ENCODE assay signal across 8 cellular contexts in the genomic region with DNA sequence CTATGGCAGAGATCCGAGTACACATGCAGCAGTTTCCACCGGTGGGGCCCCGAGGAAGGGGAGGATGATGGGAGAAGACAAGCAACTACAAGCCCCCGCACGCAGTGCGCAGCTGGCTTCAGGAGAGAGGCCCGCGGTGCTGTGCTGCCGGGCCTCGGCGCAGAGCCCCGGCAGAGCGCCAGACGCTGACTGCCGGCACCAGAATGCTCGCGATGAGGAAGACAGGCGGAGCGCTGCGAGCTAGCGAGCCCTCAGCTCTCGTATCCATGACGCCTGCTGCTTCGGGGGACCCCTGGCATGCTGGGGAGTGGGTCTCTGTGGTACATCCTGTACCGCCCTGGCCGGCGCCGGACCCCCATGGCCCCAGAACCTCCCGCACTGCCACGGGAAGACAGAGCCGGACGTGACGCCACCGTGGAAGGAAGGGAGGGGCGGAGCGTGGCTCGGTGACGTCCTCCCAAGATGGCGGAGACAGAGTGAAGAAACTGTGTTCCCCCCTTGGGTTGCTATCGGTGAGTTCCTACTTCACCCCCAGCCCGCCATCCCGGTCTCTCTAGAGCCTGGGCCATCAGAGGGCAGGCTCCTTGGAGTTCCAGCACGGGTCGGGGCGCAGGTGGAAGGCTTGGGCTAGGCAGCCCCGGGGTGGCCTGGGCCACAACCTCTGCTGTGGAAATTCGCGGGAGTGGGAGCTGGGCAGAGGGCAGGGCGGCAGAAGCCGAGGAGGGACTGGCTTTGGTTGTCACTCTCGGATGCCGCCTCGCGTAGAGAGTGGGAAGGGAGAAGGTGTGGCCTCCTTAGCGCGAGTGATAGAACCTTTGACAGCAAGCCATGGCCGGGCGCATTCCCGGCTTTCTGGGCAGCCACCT. TPM values are rescaled to one million over a fixed set of nuclear protein-coding genes. Genes with fewer than 3 reads are reported as not detected.
DNase-seq lines count a peak whose midpoint lies in the region; ATAC-seq and TF ChIP-seq lines count a peak whose summit lies in the region.

Gene MYNN (plus strand): TSS at position 446 of the 866 bp plus-strand sequence. CDS start 900 bp downstream, outside the sequence.

- peak within 1 kb of the TSS; percentile 87 for H2BK120ac ChIP-seq in IMR-90 (ENCODE audit: low read depth, low read length)

- intact Hi-C loops in IMR-90 (cut with micrococcal nuclease) = loop anchor here (2.0 to 10.0 kb wide), 2 partner anchors 212 to 626 kb away; no protein-coding TSS in a partner anchor

- peak within 1 kb of the TSS; percentile 94 for H2AFZ ChIP-seq in IMR-90 (replicated peaks; ENCODE audit: low read length, poor library complexity)

- peak within 1 kb of the TSS; percentile 70 for H3K18ac ChIP-seq in IMR-90 (ENCODE audit: low read depth, low read length)

- peak within 1 kb of the TSS; percentile 97 for H3K14ac ChIP-seq in IMR-90 (replicated peaks; ENCODE audit: low read depth, low read length)

- DNase-seq in DMS 273 treated with DMSO at 0.1 percent for 48 hours (lab: John Stamatoyannopoulos, UW) (peak; percentile 84), IMR-90 (peak; percentile 86), OCI-M2 (lab: John Stamatoyannopoulos, UW; ENCODE audit: unreplicated experiment) (peak; percentile 33), activated T-cell treated with anti-CD3 and anti-CD28 coated beads for 48 hours (ENCODE audit: low read depth) (peak; percentile 87)
- peak; percentile 89 for DNase-seq in stimulated activated CD8-positive, alpha-beta memory T cell treated with anti-CD3 and anti-CD28 coated beads, Interleukin-7, amount 100 ng/mL, for 24 hours (ENCODE audit: low read depth)

- no peak; the same call in 1 of the 2 replicates for TF ChIP-seq RAD21 in IMR-90 (IDR thresholded peaks at IDR 0.05; ENCODE audit: low read length)

- POLR2A ChIA-PET in IMR-90 (lab: Charles Lee; ENCODE audit: unreplicated experiment) = interaction anchor here (0.6 kb wide), 1 partner anchor 493 kb away, joined by 4 read pairs; no protein-coding TSS in a partner anchor

- WGBS in IMR-90 (ENCODE audit: extremely low coverage in 2 of 2, insufficient read length in 1 of 2), 2 experiments = 0% methylated on average over 4 of the region's 59 CpGs; no CpG with 5 or more reads in 1 of the 2 experiments
- WGBS in esophagus, 2 donors = 0 to 1% methylated on average over 58 to 59 of the region's 59 CpGs

- H3K9me3 ChIP-seq in IMR-90 (ENCODE audit: control insufficient read depth, insufficient read depth, low read length) (no peaks in the 10 kb centered on the region), esophagus (ENCODE audit: control insufficient read depth in 2 of 2, insufficient read depth in 1 of 2, low read depth in 1 of 2, low read length in 1 of 2) (no peaks in the 10 kb centered on the region), mucosa of stomach (ENCODE audit: control insufficient read depth, low read length) (no peaks in the 10 kb centered on the region)

- H3K9ac ChIP-seq in IMR-90 (ENCODE audit: low read depth, low read length) = peak within 1 kb of the TSS; percentile 90
- peak within 1 kb of the TSS; percentile 98 for H3K9ac ChIP-seq in mucosa of stomach (ENCODE audit: low read length)

- H3K56ac ChIP-seq in IMR-90 (ENCODE audit: extremely low read depth, insufficient read depth, low read length) = peak within 1 kb of the TSS; percentile 91

- H2BK5ac ChIP-seq in IMR-90 (ENCODE audit: low read depth, low read length, poor library complexity, severe bottlenecking) = peak within 1 kb of the TSS; percentile 86

- H3K79me1 ChIP-seq in IMR-90 (ENCODE audit: low read depth in 1 of 2, low read length in 2 of 2) = peaks cover 5 to 13% of the 10 kb centered on the region in 2 experiments

- peak within 1 kb of the TSS; percentile 85 for H3K23ac ChIP-seq in IMR-90 (ENCODE audit: low read depth, low read length)

- peak within 1 kb of the TSS; percentile 94 for H3K27ac ChIP-seq in IMR-90 (ENCODE audit: insufficient read depth, low read length)
- peak within 1 kb of the TSS; percentile 99 to 100 for H3K27ac ChIP-seq in esophagus (ENCODE audit: low read depth in 2 of 2, low read length in 1 of 2)

- peak within 1 kb of the TSS; percentile 93 for H3K4me2 ChIP-seq in IMR-90 (ENCODE audit: low read depth, low read length)

- H2AK5ac ChIP-seq in IMR-90 (ENCODE audit: low read depth, low read length) = peak within 1 kb of the TSS; percentile 41

- TSS peak; percentile 87 for BruUV-seq in IMR-90 (replicated peaks; lab: Mats Ljungman, UMichigan)

- H4K91ac ChIP-seq in IMR-90 (ENCODE audit: insufficient read depth, low read depth, low read length) = peak within 1 kb of the TSS; percentile 81

- peak within 1 kb of the TSS; percentile 8; the same call in 1 of the 3 replicates for H2BK15ac ChIP-seq in IMR-90 (ENCODE audit: low read depth, low read length)

- CTCF ChIA-PET in IMR-90 (lab: Yijun Ruan, JAX) = interaction anchor here (0.7 kb wide), 1 partner anchor 12 kb away, joined by 4 read pairs; no protein-coding TSS in a partner anchor

- H3K9me1 ChIP-seq in IMR-90 (ENCODE audit: insufficient read depth, low read length) = no peaks in the 10 kb centered on the region

- no peaks in the 10 kb centered on the region for H3K4me1 ChIP-seq in IMR-90 (ENCODE audit: control insufficient read depth, insufficient read depth, low read length)
- no peaks in the 10 kb centered on the region for H3K4me1 ChIP-seq in esophagus (ENCODE audit: control insufficient read depth in 2 of 2, insufficient read depth in 2 of 2, low read length in 1 of 2)
- peaks cover 24% of the 10 kb centered on the region for H3K4me1 ChIP-seq in mucosa of stomach (ENCODE audit: control insufficient read depth, insufficient read depth, low read length)

- ATAC-seq in GM21515 (IDR thresholded peaks at IDR 0.05; ENCODE audit: unreplicated experiment) (peak; percentile 83), IMR-90 (ENCODE audit: low read depth) (peak; percentile 86)

- H3K4ac ChIP-seq in IMR-90 (ENCODE audit: low read depth, low read length) = peak within 1 kb of the TSS; percentile 94

- peak; percentile 97 for TF ChIP-seq POLR2A in IMR-90 (IDR thresholded peaks at IDR 0.05; ENCODE audit: low read depth, low read length)

- TF ChIP-seq CTCF in IMR-90 (conservative IDR thresholded peaks at IDR 0.05; ENCODE audit: low read depth, low read length) = peak; percentile 18; the same call in 1 of the 2 replicates

- no peaks in the 10 kb centered on the region for H3K27me3 ChIP-seq in IMR-90 (ENCODE audit: control insufficient read depth, insufficient read depth, low read length)
- H3K27me3 ChIP-seq in esophagus (ENCODE audit: control insufficient read depth in 1 of 2, insufficient read depth in 2 of 2, low read length in 2 of 2) = no peaks in the 10 kb centered on the region
- H3K27me3 ChIP-seq in mucosa of stomach (ENCODE audit: control insufficient read depth, insufficient read depth, low read length) = no peaks in the 10 kb centered on the region

- in situ Hi-C loops in IMR-90 (cut with MboI; ENCODE audit: low sequenced_read_pairs) = loop anchor here (25.0 kb wide), 1 partner anchor 1686 kb away; the partner anchor contains the start of gene GOLIM4

- peak within 1 kb of the TSS; percentile 63 to 92 for H4K8ac ChIP-seq in IMR-90 (ENCODE audit: low read depth in 2 of 2, low read length in 2 of 2)

- peaks cover 5% of the 10 kb centered on the region for H3K36me3 ChIP-seq in IMR-90 (ENCODE audit: control insufficient read depth, insufficient read depth, low read length)
- H3K36me3 ChIP-seq in esophagus (ENCODE audit: control insufficient read depth in 2 of 2, insufficient read depth in 2 of 2, low read length in 1 of 2) = peaks cover 0 to 5% of the 10 kb centered on the region in 2 donors
- H3K36me3 ChIP-seq in mucosa of stomach (ENCODE audit: control insufficient read depth, insufficient read depth, low read length) = no peaks in the 10 kb centered on the region

- peak within 1 kb of the TSS; percentile 90 for H2AK9ac ChIP-seq in IMR-90 (replicated peaks; ENCODE audit: low read depth, low read length, poor library complexity)

- H4K5ac ChIP-seq in IMR-90 (ENCODE audit: low read depth, low read length) = peak within 1 kb of the TSS; percentile 79

- H2BK20ac ChIP-seq in IMR-90 (ENCODE audit: low read depth, low read length) = no peak within 1 kb of the TSS

- dilution Hi-C loops in IMR-90 (cut with HindIII; ENCODE audit: low sequenced_read_pairs, unreplicated experiment) = no loop called here

- H4K20me1 ChIP-seq in IMR-90 (ENCODE audit: insufficient read depth, low read length) = no peaks in the 10 kb centered on the region

- peak within 1 kb of the TSS; percentile 80 for H3K4me3 ChIP-seq in IMR-90 (ENCODE audit: insufficient read depth, low read depth, low read length)
- H3K4me3 ChIP-seq in esophagus (ENCODE audit: low read depth in 1 of 2, low read length in 2 of 2) = peak within 1 kb of the TSS; percentile 63 to 90
- H3K4me3 ChIP-seq in mucosa of stomach (ENCODE audit: low read length) = peak within 1 kb of the TSS; percentile 81

TF ChIP-seq in IMR-90, 13 proteins besides CTCF, POLR2A, EP300 and RAD21:
- TF ChIP-seq, protein P1, sequence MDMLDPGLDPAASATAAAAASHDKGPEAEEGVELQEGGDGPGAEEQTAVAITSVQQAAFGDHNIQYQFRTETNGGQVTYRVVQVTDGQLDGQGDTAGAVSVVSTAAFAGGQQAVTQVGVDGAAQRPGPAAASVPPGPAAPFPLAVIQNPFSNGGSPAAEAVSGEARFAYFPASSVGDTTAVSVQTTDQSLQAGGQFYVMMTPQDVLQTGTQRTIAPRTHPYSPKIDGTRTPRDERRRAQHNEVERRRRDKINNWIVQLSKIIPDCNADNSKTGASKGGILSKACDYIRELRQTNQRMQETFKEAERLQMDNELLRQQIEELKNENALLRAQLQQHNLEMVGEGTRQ (IDR thresholded peaks at IDR 0.05; ENCODE audit: low read depth, low read length) = no peak; the same call in 1 of the 2 replicates
- peak; percentile 82; the same call in 1 of the 2 replicates for TF ChIP-seq MAZ (IDR thresholded peaks at IDR 0.05; ENCODE audit: borderline replicate concordance, low read depth, low read length)
- TF ChIP-seq CHD1 (IDR thresholded peaks at IDR 0.05; ENCODE audit: low read depth, low read length) = 0 out of 2 replicates have a peak, but pooled peaks have one; percentile 69
- TF ChIP-seq MXI1 (IDR thresholded peaks at IDR 0.05; ENCODE audit: borderline replicate concordance, low read depth, low read length) = peak; percentile 65
- peak; percentile 63; the same call in 1 of the 2 replicates for TF ChIP-seq CEBPB (IDR thresholded peaks at IDR 0.05; ENCODE audit: low read depth, low read length)
- TF ChIP-seq SMC3 (IDR thresholded peaks at IDR 0.05; ENCODE audit: low read depth, low read length) = no peak
- TF ChIP-seq FOS (IDR thresholded peaks at IDR 0.05; ENCODE audit: low read depth, low read length) = no peak

RNA-seq across cellular contexts. Expression of gene MYNN, which starts in this region (rescaled TPM):
- total RNA-seq in IMR-90 (2012; rRNA removed) = 26.9 and 33.1 TPM in 2 replicates
- polyA plus RNA-seq in IMR-90 (2012; rRNA removed) = 10.2 and 11.8 TPM in 2 replicates
- 2.4 and 2.7 TPM in 2 replicates for polyA plus RNA-seq in IMR-90 (2012; cell fraction: cytosol; rRNA removed)
- 3.5 and 25.6 TPM in 2 replicates for polyA plus RNA-seq in IMR-90 (2012; cell fraction: nucleus; rRNA removed; ENCODE audit: low replicate concordance)
- polyA plus RNA-seq in esophagus = 1 to 10 TPM; 5.8 to 6.5 TPM

Comparison
In these comparisons a context has a peak if more than half of its experiments do, and no peak if none do; other contexts are left out.
1. Peak in every context shown above with its lines: DNase-seq, ATAC-seq, H3K4me3 ChIP-seq and H3K27ac ChIP-seq.
2. DNase-seq: peak in every context shown above with its lines; median percentile 89 in stimulated activated CD8-positive, alpha-beta memory T cell treated with anti-CD3 and anti-CD28 coated beads, Interleukin-7, amount 100 ng/mL, for 24 hours; 87 in activated T-cell treated with anti-CD3 and anti-CD28 coated beads for 48 hours; 86 in IMR-90; 84 in DMS 273 treated with DMSO at 0.1 percent for 48 hours; 33 in OCI-M2.